ENCODE assay signal across 19 cellular contexts in genomic region chr20:25484224-25484846, GRCh38.
DNase-seq lines count a peak whose midpoint lies in the region; ATAC-seq and TF ChIP-seq lines count a peak whose summit lies in the region.
"Had no signal": no experiment of that assay in that cellular context is flagged by ENCODE, and none has a peak within 500 bp of the region (broad histone marks: within the 10 kb centered on the region; RNA-seq: fewer than 3 reads in every experiment).

No MANE protein-coding gene starts in this region.

- peak overlapping the region; percentile 9 for H2AFZ ChIP-seq in mammary epithelial cell (ENCODE audit: low read depth, low read length)

- in situ Hi-C loops in mammary epithelial cell (cut with MboI; ENCODE audit: low sequenced_read_pairs in 2 of 2) (loop anchor here (25.0 kb wide), 2 partner anchors 378 to 628 kb away; no protein-coding TSS in a partner anchor), GM13976 (cut with MboI; ENCODE audit: low sequenced_read_pairs, unreplicated experiment) (no loop called here)

- BruUV-seq in mammary epithelial cell (replicated peaks; lab: Mats Ljungman, UMichigan), result no TSS peak

- dilution Hi-C loops in mammary epithelial cell (cut with HindIII; ENCODE audit: low sequenced_read_pairs), result no loop called here

- no peak overlapping the region for H2BK15ac ChIP-seq in mesendoderm (replicated peaks; ENCODE audit: low read depth)

- H3K4me1 ChIP-seq in mammary epithelial cell (ENCODE audit: insufficient read depth, low read length) (peaks cover 45% of the 10 kb centered on the region), mesendoderm (ENCODE audit: control insufficient read depth, low read depth, low read length) (no peaks in the 10 kb centered on the region)
- H3K4me1 ChIP-seq: BE2C, gastrocnemius medialis, testis had no signal

- no peak overlapping the region for H3K23ac ChIP-seq in mesendoderm (ENCODE audit: low read length)

- CTCF ChIA-PET in mammary epithelial cell (lab: Charles Lee; ENCODE audit: low non-redundant PET), result no interaction called here

- H3K79me2 ChIP-seq in mammary epithelial cell (ENCODE audit: insufficient read depth, low read length) (no peaks in the 10 kb centered on the region), mesendoderm (ENCODE audit: control insufficient read depth, insufficient read depth, low read length) (no peaks in the 10 kb centered on the region)

- DNase-seq in DMS 273 treated with DMSO at 0.1 percent for 48 hours (lab: John Stamatoyannopoulos, UW) (peak; percentile 2), mammary epithelial cell (peak; percentile 67), mesendoderm (peak; percentile 11), GM13976 (ENCODE audit: low spot score) (no peak)
- no peak for DNase-seq in Jurkat, Clone E6-1 (ENCODE audit: low read depth, low spot score)
- no peak for DNase-seq in stimulated activated naive CD8-positive, alpha-beta T cell treated with anti-CD3 and anti-CD28 coated beads, Interleukin-15, amount 100 ng/mL, for 72 hours
- DNase-seq: activated CD4-positive, CD25-positive, alpha-beta regulatory T cell; activated effector memory CD4-positive, alpha-beta T cell treated with Interleukin-2 at 50 U/mL for 16 hours; BE2C; DMS53; gastrocnemius medialis; left colon; NCI-H1694 treated with DMSO at 0.1 percent for 48 hours; NCI-H2227 treated with DMSO at 0.1 percent for 48 hours; SW 1271; testis had no signal

- no peak overlapping the region for H3K4ac ChIP-seq in mesendoderm (ENCODE audit: low read depth, low read length)

- no peaks in the 10 kb centered on the region for H3K27me3 ChIP-seq in mammary epithelial cell (ENCODE audit: insufficient read depth, low read length)
- H3K27me3 ChIP-seq in mesendoderm (ENCODE audit: insufficient read depth, low read length, poor library complexity), result no peaks in the 10 kb centered on the region
- H3K27me3 ChIP-seq: BE2C, gastrocnemius medialis, testis had no signal

- intact Hi-C loops in mammary epithelial cell (cut with micrococcal nuclease), result loop anchor here (5.0 kb wide), 1 partner anchor 38 kb away; no protein-coding TSS in a partner anchor

- H2BK5ac ChIP-seq in mesendoderm (ENCODE audit: low read length), result no peak overlapping the region

- H3K4me1 Mint-ChIP-seq in stimulated activated naive CD8-positive, alpha-beta T cell treated with anti-CD3 and anti-CD28 coated beads, Interleukin-15, amount 100 ng/mL, for 72 hours, result peaks cover 40% of the 10 kb centered on the region

- peak overlapping the region; percentile 71 for H3K4me2 ChIP-seq in mammary epithelial cell (ENCODE audit: insufficient read depth, low read depth, low read length)
- H3K4me2 ChIP-seq in mesendoderm (ENCODE audit: low read length), result no peak overlapping the region

- peak; percentile 48 to 49 for TF ChIP-seq CTCF in mammary epithelial cell (conservative IDR thresholded peaks at IDR 0.05 in 1 of 2, IDR thresholded peaks at IDR 0.05 in 1 of 2; ENCODE audit: extremely low read depth in 1 of 2, insufficient read depth in 1 of 2, low read depth in 1 of 2, low read length in 2 of 2)
- no peak for TF ChIP-seq CTCF in GM13976 (IDR thresholded peaks at IDR 0.05; ENCODE audit: borderline replicate concordance, control extremely low read depth, extremely low read depth, insufficient read depth, missing control alignments)

- no peak overlapping the region for H4K8ac ChIP-seq in mesendoderm (ENCODE audit: low read depth, low read length)

- no peaks in the 10 kb centered on the region for H3K9me3 Mint-ChIP-seq in stimulated activated naive CD8-positive, alpha-beta T cell treated with anti-CD3 and anti-CD28 coated beads, Interleukin-15, amount 100 ng/mL, for 72 hours
- H3K9me3 Mint-ChIP-seq: mesothelial cell of epicardium had no signal

- no peaks in the 10 kb centered on the region for H3K9me3 ChIP-seq in mammary epithelial cell (replicated peaks; ENCODE audit: insufficient read depth, low read length)
- H3K9me3 ChIP-seq: BE2C, gastrocnemius medialis, testis had no signal

- no peaks in the 10 kb centered on the region for H3K79me1 ChIP-seq in mesendoderm (ENCODE audit: low read length)

- H3K4me3 ChIP-seq in Jurkat, Clone E6-1 (ENCODE audit: low read length), result peak overlapping the region; percentile 24
- no peak overlapping the region for H3K4me3 ChIP-seq in mammary epithelial cell (replicated peaks in 1 of 3; ENCODE audit: insufficient read depth in 1 of 3, low read depth in 2 of 3, low read length in 3 of 3)
- H3K4me3 ChIP-seq in mesendoderm (ENCODE audit: low read length), result no peak overlapping the region
- H3K4me3 ChIP-seq: gastrocnemius medialis, testis had no signal

- H3K18ac ChIP-seq in mesendoderm (ENCODE audit: low read length), result no peak overlapping the region

- no peak for ATAC-seq in HG02884 (IDR thresholded peaks at IDR 0.05; ENCODE audit: unreplicated experiment)
- no peak for ATAC-seq in stimulated activated naive CD8-positive, alpha-beta T cell treated with anti-CD3 and anti-CD28 coated beads, Interleukin-15, amount 100 ng/mL, for 72 hours
- ATAC-seq: gastrocnemius medialis, HepG2, left colon had no signal

- H3K27ac ChIP-seq in mammary epithelial cell (ENCODE audit: insufficient read depth, low read depth, low read length) (peak overlapping the region; percentile 28), mesendoderm (ENCODE audit: low read depth, low read length) (no peak overlapping the region)
- H3K27ac ChIP-seq: gastrocnemius medialis, testis had no signal

- H4K5ac ChIP-seq in mesendoderm (ENCODE audit: low read length), result no peak overlapping the region

- H4K20me1 ChIP-seq in mammary epithelial cell (ENCODE audit: insufficient read depth, low read length), result no peaks in the 10 kb centered on the region

- 4% methylated on average over 9 of the region's 9 CpGs for WGBS in mammary epithelial cell (ENCODE audit: low coverage, missing lambda C conversion rate)
- no CpG with 5 or more reads among the region's 9 CpGs for WGBS in mesendoderm (ENCODE audit: extremely low coverage, insufficient coverage, low lambda C conversion rate)

- H2AK5ac ChIP-seq in mesendoderm (ENCODE audit: low read length), result no peak overlapping the region

- H3K36me3 ChIP-seq in mammary epithelial cell (ENCODE audit: insufficient read depth, low read length) (no peaks in the 10 kb centered on the region), mesendoderm (ENCODE audit: control insufficient read depth, insufficient read depth, low read length) (peaks cover 9% of the 10 kb centered on the region)
- H3K36me3 ChIP-seq: BE2C, gastrocnemius medialis had no signal

- no peak overlapping the region for H3K56ac ChIP-seq in mesendoderm (ENCODE audit: low read length)

- no peak overlapping the region for H2BK120ac ChIP-seq in mesendoderm (ENCODE audit: low read depth, low read length)

- no peak overlapping the region for H3K9ac ChIP-seq in mammary epithelial cell (ENCODE audit: insufficient read depth, low read length)
- H3K9ac ChIP-seq in mesendoderm (ENCODE audit: low read length), result no peak overlapping the region

- H3K4me3 Mint-ChIP-seq in stimulated activated naive CD8-positive, alpha-beta T cell treated with anti-CD3 and anti-CD28 coated beads, Interleukin-15, amount 100 ng/mL, for 72 hours, result peak overlapping the region in 1 of 2 donors; percentile 18
- H3K4me3 Mint-ChIP-seq: mesothelial cell of epicardium had no signal

- peak overlapping the region in 1 of 2 donors; percentile 87 for H3K27ac Mint-ChIP-seq in stimulated activated naive CD8-positive, alpha-beta T cell treated with anti-CD3 and anti-CD28 coated beads, Interleukin-15, amount 100 ng/mL, for 72 hours
- H3K27ac Mint-ChIP-seq: mesothelial cell of epicardium had no signal

- peaks cover 8% of the 10 kb centered on the region for H3K27me3 Mint-ChIP-seq in stimulated activated naive CD8-positive, alpha-beta T cell treated with anti-CD3 and anti-CD28 coated beads, Interleukin-15, amount 100 ng/mL, for 72 hours

Comparison
In these comparisons a context has a peak if more than half of its experiments do, and no peak if none do; other contexts are left out.
1. DNase-seq: peak in DMS 273 treated with DMSO at 0.1 percent for 48 hours (single experiment), mammary epithelial cell (single experiment) and mesendoderm (single experiment); none in Jurkat, Clone E6-1 (single experiment), GM13976 (single experiment) and stimulated activated naive CD8-positive, alpha-beta T cell treated with anti-CD3 and anti-CD28 coated beads, Interleukin-15, amount 100 ng/mL, for 72 hours (0 of 2).